In genomic region chr22:27512283-27512761, GRCh38 we compare ENCODE assay signal across 11 cellular contexts.
DNase-seq lines count a peak whose midpoint lies in the region; ATAC-seq and TF ChIP-seq lines count a peak whose summit lies in the region.
"Had no signal": no experiment of that assay in that cellular context is flagged by ENCODE, and none has a peak within 500 bp of the region (broad histone marks: within the 10 kb centered on the region; RNA-seq: fewer than 3 reads in every experiment).

No MANE protein-coding gene starts in this region.

- intact Hi-C loops in mucosa of descending colon (cut with DNase I, micrococcal nuclease), result no loop called here
- intact Hi-C loops in activated CD4-positive, alpha-beta T cell treated with anti-CD3 and anti-CD28 coated beads for 36 hours (cut with DNase I, micrococcal nuclease), result no loop called here
- intact Hi-C loops in naive thymus-derived CD4-positive, alpha-beta T cell (cut with micrococcal nuclease), result no loop called here

- H3K9me3 Mint-ChIP-seq in activated CD4-positive, alpha-beta T cell treated with anti-CD3 and anti-CD28 coated beads for 36 hours (ENCODE audit: low read depth), result no peaks in the 10 kb centered on the region
- H3K9me3 Mint-ChIP-seq in naive thymus-derived CD4-positive, alpha-beta T cell, result peaks cover 0 to 4% (median 0%) of the 10 kb centered on the region in 11 donors
- H3K9me3 Mint-ChIP-seq: activated naive CD8-positive, alpha-beta T cell treated with anti-CD3 and anti-CD28 coated beads, Interleukin-2, amount 10 ng/mL, durations not matched to agents 7 days and 5 days had no signal

- no peaks in the 10 kb centered on the region for H3K36me3 Mint-ChIP-seq in activated CD4-positive, alpha-beta T cell treated with anti-CD3 and anti-CD28 coated beads for 36 hours (ENCODE audit: low read depth)
- H3K36me3 Mint-ChIP-seq in naive thymus-derived CD4-positive, alpha-beta T cell, result no peaks in the 10 kb centered on the region
- H3K36me3 Mint-ChIP-seq: activated naive CD8-positive, alpha-beta T cell treated with anti-CD3 and anti-CD28 coated beads, Interleukin-2, amount 10 ng/mL, durations not matched to agents 7 days and 5 days had no signal

- no peak overlapping the region for H3K4me3 ChIP-seq in mucosa of descending colon
- H3K4me3 ChIP-seq in naive thymus-derived CD4-positive, alpha-beta T cell (ENCODE audit: low read length), result no peak overlapping the region
- H3K4me3 ChIP-seq: BLaER1 treated with 17β-estradiol and CSF1 and Interleukin-3, amounts not matched to agents 10 nM and 100 nM had no signal

- no peaks in the 10 kb centered on the region for H3K4me1 ChIP-seq in mucosa of descending colon (ENCODE audit: low read depth)
- H3K4me1 ChIP-seq in naive thymus-derived CD4-positive, alpha-beta T cell (ENCODE audit: control insufficient read depth in 2 of 2, insufficient read depth in 2 of 2, low read length in 2 of 2), result no peaks in the 10 kb centered on the region

- H3K9me3 ChIP-seq in mucosa of descending colon, result no peaks in the 10 kb centered on the region
- no peaks in the 10 kb centered on the region for H3K9me3 ChIP-seq in naive thymus-derived CD4-positive, alpha-beta T cell (ENCODE audit: control insufficient read depth in 2 of 3, low read length in 3 of 3)
- H3K9me3 ChIP-seq: BLaER1 treated with 17β-estradiol and CSF1 and Interleukin-3, amounts not matched to agents 10 nM and 100 nM had no signal

- DNase-seq in A172 (ENCODE audit: low spot score) (peak; percentile 83), NCI-H2029 treated with DMSO at 0.1 percent for 48 hours (lab: John Stamatoyannopoulos, UW) (peak; percentile 25), epithelial cell of prostate (ENCODE audit: low read depth, low spot score) (peak; percentile 96), mucosa of descending colon (peak; percentile 55 to 60 (median 57)), occipital lobe (lab: John Stamatoyannopoulos, UW) (no peak)
- DNase-seq in activated CD4-positive, alpha-beta T cell treated with anti-CD3 and anti-CD28 coated beads for 36 hours, result no peak
- no peak for DNase-seq in naive thymus-derived CD4-positive, alpha-beta T cell
- DNase-seq: activated naive CD8-positive, alpha-beta T cell treated with anti-CD3 and anti-CD28 coated beads, Interleukin-2, amount 10 ng/mL, durations not matched to agents 7 days and 5 days; NCI-H1694 treated with DMSO at 0.1 percent for 48 hours had no signal

- ATAC-seq in mucosa of descending colon, result peak; percentile 70
- no peak for ATAC-seq in HG02970 (IDR thresholded peaks at IDR 0.05; ENCODE audit: low FRiP score, unreplicated experiment)
- ATAC-seq in activated CD4-positive, alpha-beta T cell treated with anti-CD3 and anti-CD28 coated beads for 36 hours, result no peak
- ATAC-seq in naive thymus-derived CD4-positive, alpha-beta T cell, result no peak

- POLR2A ChIA-PET in activated CD4-positive, alpha-beta T cell treated with anti-CD3 and anti-CD28 coated beads for 36 hours (lab: Charles Lee), result no interaction called here
- POLR2A ChIA-PET in naive thymus-derived CD4-positive, alpha-beta T cell (lab: Charles Lee), result no interaction called here

- H3K27me3 Mint-ChIP-seq in activated CD4-positive, alpha-beta T cell treated with anti-CD3 and anti-CD28 coated beads for 36 hours, result peaks cover 4% of the 10 kb centered on the region
- H3K27me3 Mint-ChIP-seq in naive thymus-derived CD4-positive, alpha-beta T cell, result peaks cover 0 to 9% (median 4%) of the 10 kb centered on the region in 5 donors

- CTCF ChIA-PET in activated CD4-positive, alpha-beta T cell treated with anti-CD3 and anti-CD28 coated beads for 36 hours (lab: Charles Lee), result no interaction called here
- CTCF ChIA-PET in naive thymus-derived CD4-positive, alpha-beta T cell (lab: Charles Lee), result no interaction called here

- H3K4me1 Mint-ChIP-seq in activated CD4-positive, alpha-beta T cell treated with anti-CD3 and anti-CD28 coated beads for 36 hours, result no peaks in the 10 kb centered on the region
- H3K4me1 Mint-ChIP-seq in naive thymus-derived CD4-positive, alpha-beta T cell, result no peaks in the 10 kb centered on the region
- H3K4me1 Mint-ChIP-seq: activated naive CD8-positive, alpha-beta T cell treated with anti-CD3 and anti-CD28 coated beads, Interleukin-2, amount 10 ng/mL, durations not matched to agents 7 days and 5 days had no signal

- no peak overlapping the region for H3K4me3 Mint-ChIP-seq in activated CD4-positive, alpha-beta T cell treated with anti-CD3 and anti-CD28 coated beads for 36 hours
- no peak overlapping the region for H3K4me3 Mint-ChIP-seq in naive thymus-derived CD4-positive, alpha-beta T cell
- H3K4me3 Mint-ChIP-seq: activated naive CD8-positive, alpha-beta T cell treated with anti-CD3 and anti-CD28 coated beads, Interleukin-2, amount 10 ng/mL, durations not matched to agents 7 days and 5 days had no signal

- H3K27ac ChIP-seq in epithelial cell of prostate, result peak overlapping the region; percentile 97
- H3K27ac ChIP-seq in naive thymus-derived CD4-positive, alpha-beta T cell (ENCODE audit: low read depth, low read length), result no peak overlapping the region
- H3K27ac ChIP-seq: BLaER1 treated with 17β-estradiol and CSF1 and Interleukin-3, amounts not matched to agents 10 nM and 100 nM had no signal

- H3K27me3 ChIP-seq in naive thymus-derived CD4-positive, alpha-beta T cell (ENCODE audit: control insufficient read depth in 2 of 2, insufficient read depth in 2 of 2, low read length in 2 of 2), result no peaks in the 10 kb centered on the region
- H3K27me3 ChIP-seq: BLaER1 treated with 17β-estradiol and CSF1 and Interleukin-3, amounts not matched to agents 10 nM and 100 nM had no signal

- no peak overlapping the region for H3K27ac Mint-ChIP-seq in activated CD4-positive, alpha-beta T cell treated with anti-CD3 and anti-CD28 coated beads for 36 hours
- no peak overlapping the region for H3K27ac Mint-ChIP-seq in naive thymus-derived CD4-positive, alpha-beta T cell
- H3K27ac Mint-ChIP-seq: activated naive CD8-positive, alpha-beta T cell treated with anti-CD3 and anti-CD28 coated beads, Interleukin-2, amount 10 ng/mL, durations not matched to agents 7 days and 5 days had no signal

- no peaks in the 10 kb centered on the region for H3K36me3 ChIP-seq in mucosa of descending colon (ENCODE audit: low read depth)
- no peaks in the 10 kb centered on the region for H3K36me3 ChIP-seq in naive thymus-derived CD4-positive, alpha-beta T cell (ENCODE audit: control insufficient read depth in 2 of 3, insufficient read depth in 3 of 3, low read length in 3 of 3)
- H3K36me3 ChIP-seq: BLaER1 treated with 17β-estradiol and CSF1 and Interleukin-3, amounts not matched to agents 10 nM and 100 nM had no signal

- no peak for TF ChIP-seq CTCF in mucosa of descending colon (IDR thresholded peaks at IDR 0.05)

Comparison
In these comparisons a context has a peak if more than half of its experiments do, and no peak if none do; other contexts are left out.
1. DNase-seq: peak in A172 (single experiment), NCI-H2029 treated with DMSO at 0.1 percent for 48 hours (single experiment), epithelial cell of prostate (single experiment) and mucosa of descending colon (3 of 3); none in occipital lobe (single experiment), activated CD4-positive, alpha-beta T cell treated with anti-CD3 and anti-CD28 coated beads for 36 hours (single experiment) and naive thymus-derived CD4-positive, alpha-beta T cell (0 of 9).